8 cellular contexts compared by ENCODE assay signal in genomic region chr15:92654662-92655061, GRCh38. TPM values are rescaled to one million over a fixed set of nuclear protein-coding genes. Genes with fewer than 3 reads are reported as not detected.
DNase-seq lines count a peak whose midpoint lies in the region; ATAC-seq and TF ChIP-seq lines count a peak whose summit lies in the region.

No MANE protein-coding gene starts in this region.

- peaks cover 9% of the 10 kb centered on the region for H3K4me1 Mint-ChIP-seq in stimulated activated naive CD8-positive, alpha-beta T cell treated with anti-CD3 and anti-CD28 coated beads, Interleukin-15, Interleukin-2, amounts not matched to agents 100 ng/mL and 50 ng/mL, for 24 hours (ENCODE audit: low read depth)

- H3K14ac ChIP-seq in trophoblast cell (ENCODE audit: low read length) = no peak overlapping the region

- no peak overlapping the region for H3K27ac Mint-ChIP-seq in stimulated activated naive CD8-positive, alpha-beta T cell treated with anti-CD3 and anti-CD28 coated beads, Interleukin-15, Interleukin-2, amounts not matched to agents 100 ng/mL and 50 ng/mL, for 24 hours

- no peak overlapping the region for H4K8ac ChIP-seq in trophoblast cell (ENCODE audit: low read depth, low read length)

- H3K36me3 ChIP-seq in ascending aorta (no peaks in the 10 kb centered on the region), muscle layer of duodenum (ENCODE audit: control insufficient read depth in 1 of 2, insufficient read depth in 2 of 2, low read length in 2 of 2) (no peaks in the 10 kb centered on the region), trophoblast cell (ENCODE audit: control insufficient read depth in 1 of 2, insufficient read depth in 2 of 2, low read length in 2 of 2) (no peaks in the 10 kb centered on the region)

- intact Hi-C loops in ascending aorta (cut with DNase I) = no loop called here

- ATAC-seq in stimulated activated naive CD8-positive, alpha-beta T cell treated with anti-CD3 and anti-CD28 coated beads, Interleukin-15, Interleukin-2, amounts not matched to agents 100 U/mL and 50 U/mL, for 24 hours = no peak
- no peak for ATAC-seq in GM21447 (IDR thresholded peaks at IDR 0.05; ENCODE audit: unreplicated experiment)

- no peak overlapping the region for H2BK120ac ChIP-seq in trophoblast cell (ENCODE audit: insufficient read depth, low read length, poor library complexity)

- H3K36me3 Mint-ChIP-seq in stimulated activated naive CD8-positive, alpha-beta T cell treated with anti-CD3 and anti-CD28 coated beads, Interleukin-15, Interleukin-2, amounts not matched to agents 100 ng/mL and 50 ng/mL, for 24 hours (ENCODE audit: low read depth) = no peaks in the 10 kb centered on the region

- H2BK12ac ChIP-seq in trophoblast cell (ENCODE audit: low read length) = no peak overlapping the region

- no peak for TF ChIP-seq CTCF in ascending aorta (IDR thresholded peaks at IDR 0.05)

- no peak for DNase-seq in stimulated activated naive CD8-positive, alpha-beta T cell treated with anti-CD3 and anti-CD28 coated beads, Interleukin-15, Interleukin-2, amounts not matched to agents 100 U/mL and 50 U/mL, for 24 hours
- DNase-seq in ascending aorta (ENCODE audit: low spot score in 2 of 2) = no peak
- DNase-seq in trophoblast cell = no peak
- DNase-seq in NCI-H146 treated with DMSO at 0.1 percent for 48 hours (lab: John Stamatoyannopoulos, UW; ENCODE audit: unreplicated experiment) = no peak
- DNase-seq in stimulated activated CD4-positive, alpha-beta T cell treated with anti-CD3 and anti-CD28 coated beads, Interleukin-2, amount 100 ng/mL, for 24 hours = no peak

- H3K9ac ChIP-seq in trophoblast cell (ENCODE audit: low read length) = no peak overlapping the region

- no peaks in the 10 kb centered on the region for H3K79me2 ChIP-seq in trophoblast cell (ENCODE audit: control insufficient read depth, insufficient read depth, low read length, poor library complexity)

- peaks cover 43% of the 10 kb centered on the region for H3K27me3 Mint-ChIP-seq in stimulated activated naive CD8-positive, alpha-beta T cell treated with anti-CD3 and anti-CD28 coated beads, Interleukin-15, Interleukin-2, amounts not matched to agents 100 ng/mL and 50 ng/mL, for 24 hours

- peak overlapping the region; percentile 54 for H3K4me3 Mint-ChIP-seq in stimulated activated naive CD8-positive, alpha-beta T cell treated with anti-CD3 and anti-CD28 coated beads, Interleukin-15, Interleukin-2, amounts not matched to agents 100 ng/mL and 50 ng/mL, for 24 hours

- H4K91ac ChIP-seq in trophoblast cell (ENCODE audit: low read depth, low read length) = no peak overlapping the region

- H3K4me1 ChIP-seq in ascending aorta (peaks cover 0 to 3% of the 10 kb centered on the region in 2 donors), muscle layer of duodenum (ENCODE audit: control insufficient read depth in 1 of 2, insufficient read depth in 2 of 2, low read length in 2 of 2) (peaks cover 3 to 17% of the 10 kb centered on the region in 2 donors), trophoblast cell (ENCODE audit: control insufficient read depth in 1 of 2, insufficient read depth in 2 of 2, low read length in 2 of 2) (peaks cover 9 to 16% of the 10 kb centered on the region in 2 experiments)

- H3K9me3 ChIP-seq in ascending aorta = no peaks in the 10 kb centered on the region
- no peaks in the 10 kb centered on the region for H3K9me3 ChIP-seq in muscle layer of duodenum (ENCODE audit: control insufficient read depth in 1 of 2, low read length in 2 of 2)
- peaks cover 2% of the 10 kb centered on the region for H3K9me3 ChIP-seq in trophoblast cell (ENCODE audit: insufficient read depth, low read depth, low read length)

- peak overlapping the region; percentile 61 to 83 for H3K4me3 ChIP-seq in ascending aorta
- H3K4me3 ChIP-seq in muscle layer of duodenum (ENCODE audit: low read depth in 1 of 2, low read length in 2 of 2) = peak overlapping the region; percentile 16 to 82
- no peak overlapping the region for H3K4me3 ChIP-seq in trophoblast cell (ENCODE audit: low read depth, low read length)

- H4K12ac ChIP-seq in trophoblast cell (ENCODE audit: low read depth, low read length) = no peak overlapping the region

- no peak overlapping the region for H3K18ac ChIP-seq in trophoblast cell (ENCODE audit: low read length)

- H2AK5ac ChIP-seq in trophoblast cell (ENCODE audit: low read length) = no peak overlapping the region

- H2AFZ ChIP-seq in trophoblast cell (ENCODE audit: insufficient read depth, low read length, poor library complexity) = no peak overlapping the region

- H3K27ac ChIP-seq in ascending aorta (no peak overlapping the region), muscle layer of duodenum (ENCODE audit: low read length) (no peak overlapping the region), trophoblast cell (ENCODE audit: low read depth, low read length) (no peak overlapping the region)

- H3K79me1 ChIP-seq in trophoblast cell (ENCODE audit: low read length) = peaks cover 4% of the 10 kb centered on the region

- H3K4me2 ChIP-seq in trophoblast cell (ENCODE audit: low read length) = no peak overlapping the region

- H3K9me3 Mint-ChIP-seq in stimulated activated naive CD8-positive, alpha-beta T cell treated with anti-CD3 and anti-CD28 coated beads, Interleukin-15, Interleukin-2, amounts not matched to agents 100 ng/mL and 50 ng/mL, for 24 hours = no peaks in the 10 kb centered on the region

- no CpG with 5 or more reads among the region's 7 CpGs for WGBS in trophoblast cell (ENCODE audit: extremely low coverage, insufficient coverage, insufficient read length)

- no peak overlapping the region for H2BK5ac ChIP-seq in trophoblast cell (ENCODE audit: low read depth, low read length, poor library complexity)

- H3K23ac ChIP-seq in trophoblast cell (ENCODE audit: low read length) = no peak overlapping the region

- no peak overlapping the region for H3K4ac ChIP-seq in trophoblast cell (ENCODE audit: low read depth, low read length)

- H3K27me3 ChIP-seq in ascending aorta (no peaks in the 10 kb centered on the region), muscle layer of duodenum (ENCODE audit: low read depth, low read length) (no peaks in the 10 kb centered on the region), trophoblast cell (ENCODE audit: insufficient read depth, low read length) (no peaks in the 10 kb centered on the region)

RNA-seq across cellular contexts. Expression of gene FAM174B, which starts 0.9 kb away (rescaled TPM):
- 5.2 TPM for total RNA-seq in ascending aorta
- polyA plus RNA-seq in trophoblast cell (2013) = 4.7 and 5.0 TPM in 2 replicates
